Comparison of ENCODE assay signal across 33 cellular contexts in genomic region chr9:105646879-105647594, GRCh38. TPM values are rescaled to one million over a fixed set of nuclear protein-coding genes. Genes with fewer than 3 reads are reported as not detected.
DNase-seq lines count a peak whose midpoint lies in the region; ATAC-seq, FAIRE-seq and TF ChIP-seq lines count a peak whose summit lies in the region.
"Had no signal": no experiment of that assay in that cellular context is flagged by ENCODE, and none has a peak within 500 bp of the region (broad histone marks: within the 10 kb centered on the region; RNA-seq: fewer than 3 reads in every experiment).

No MANE protein-coding gene starts in this region.

- H3K36me3 ChIP-seq in Karpas-422 (ENCODE audit: insufficient read depth, low read length) (no peaks in the 10 kb centered on the region), mesodermal cell (ENCODE audit: control insufficient read depth, insufficient read depth, low read length) (no peaks in the 10 kb centered on the region), heart right ventricle (peaks cover 0 to 8% (median 0%) of the 10 kb centered on the region in 9 donors)
- H3K36me3 ChIP-seq: neutrophil, right lobe of liver, SJSA1, upper lobe of right lung had no signal

- no peaks in the 10 kb centered on the region for H3K79me2 ChIP-seq in Karpas-422 (ENCODE audit: low read length)

- H3K4me1 ChIP-seq in Karpas-422 (ENCODE audit: low read length) (peaks cover 89% of the 10 kb centered on the region), mesodermal cell (ENCODE audit: control insufficient read depth, insufficient read depth, low read length, poor library complexity, severe bottlenecking) (peaks cover 14% of the 10 kb centered on the region), heart right ventricle (no peaks in the 10 kb centered on the region)
- H3K4me1 ChIP-seq: right lobe of liver, upper lobe of right lung had no signal

- FAIRE-seq in D721Med (lab: Jason Lieb, UNC) = peak; percentile 68
- FAIRE-seq: astrocyte, endothelial cell of umbilical vein, GM12892, TTC549 had no signal

- H3K4me2 ChIP-seq in Karpas-422 (ENCODE audit: low read depth, low read length, poor library complexity, severe bottlenecking) = peak overlapping the region; percentile 46

- H3K27me3 ChIP-seq in Karpas-422 (ENCODE audit: low read length) (no peaks in the 10 kb centered on the region), heart right ventricle (no peaks in the 10 kb centered on the region)
- H3K27me3 ChIP-seq: neutrophil, right lobe of liver, SJSA1, upper lobe of right lung had no signal

- H3K27ac ChIP-seq in Karpas-422 (ENCODE audit: low read length) (peak overlapping the region; percentile 29; the same call in 1 of the 2 replicates), mesodermal cell (ENCODE audit: low read depth, low read length, severe bottlenecking) (peak overlapping the region; percentile 48), heart right ventricle (no peak overlapping the region)
- H3K27ac ChIP-seq: C4-2B, neutrophil, right lobe of liver, SJSA1, upper lobe of right lung had no signal

- H3K9me3 ChIP-seq in Karpas-422 (ENCODE audit: low read length) (0 out of 2 replicates have a peak, but pooled peaks cover 2% of the 10 kb centered on the region), mesodermal cell (ENCODE audit: control insufficient read depth, low read length) (no peaks in the 10 kb centered on the region), heart right ventricle (peaks cover 0 to 11% (median under 1%) of the 10 kb centered on the region in 11 donors)
- H3K9me3 ChIP-seq: neutrophil, SJSA1, upper lobe of right lung had no signal

- no peaks in the 10 kb centered on the region for H4K20me1 ChIP-seq in Karpas-422 (ENCODE audit: insufficient read depth, low read depth, low read length)

- H2AFZ ChIP-seq in Karpas-422 (ENCODE audit: low read length) = no peak overlapping the region

- DNase-seq in D721Med (ENCODE audit: insufficient read length, low spot score) (no peak), Karpas-422 (no peak), NCI-H69 (lab: John Stamatoyannopoulos, UW) (peak; percentile 66), NK-92 (lab: John Stamatoyannopoulos, UW; ENCODE audit: unreplicated experiment) (no peak), heart right ventricle (no peak)
- DNase-seq in effector CD8-positive, alpha-beta T cell (lab: John Stamatoyannopoulos, UW) = no peak
- DNase-seq: activated CD4-positive, CD25-positive, alpha-beta regulatory T cell treated with anti-CD3 and anti-CD28 coated beads, Interleukin-2, amount 50 U/mL, for 72 hours; activated CD8-positive, alpha-beta T cell treated with anti-CD3 and anti-CD28 coated beads for 36 hours; activated effector memory CD4-positive, alpha-beta T cell treated with anti-CD3 and anti-CD28 coated beads, Interleukin-2, amount 50 U/mL, for 16 hours; activated naive CD8-positive, alpha-beta T cell treated with anti-CD3 and anti-CD28 coated beads, Interleukin-2, amount 10 ng/mL, durations not matched to agents 7 days and 5 days; activated T-cell treated with anti-CD3 and anti-CD28 coated beads for 4 hours; caudate nucleus; HFFc6; NCI-H1105; NCI-H2029; NCI-H510A; right lobe of liver; stimulated activated CD4-positive, alpha-beta T cell treated with anti-CD3 and anti-CD28 coated beads, Interleukin-12 subunit alpha, Interleukin-12 subunit beta, amount 100 ng/mL, for 4 hours; stimulated activated CD4-positive, alpha-beta T cell treated with anti-CD3 and anti-CD28 coated beads, Interleukin-4, amount 100 ng/mL, for 24 hours; substantia nigra; T-helper 1 cell; upper lobe of right lung had no signal

- ATAC-seq in heart right ventricle = no peak
- ATAC-seq: activated CD8-positive, alpha-beta T cell treated with anti-CD3 and anti-CD28 coated beads for 36 hours; right lobe of liver; stimulated activated memory B cell treated with anti-CD40 and anti-IgM and Interleukin-4, amounts not matched to agents 10 μg/mL and 1 μg/mL and 100 μg/mL, for 72 hours; upper lobe of right lung had no signal

- WGBS in mesodermal cell (ENCODE audit: insufficient coverage in 2 of 2), 2 experiments = 81 to 100% methylated on average over 3 to 6 of the region's 7 CpGs
- WGBS in heart right ventricle, 2 donors = 86 to 91% methylated on average over 7 of the region's 7 CpGs

- intact Hi-C loops in heart right ventricle (cut with DNase I) = no loop called here

- H3K9ac ChIP-seq in Karpas-422 (ENCODE audit: low read length) = peak overlapping the region; percentile 13

- no peak overlapping the region for H3K4me3 ChIP-seq in Karpas-422 (ENCODE audit: low read length)
- H3K4me3 ChIP-seq in mesodermal cell (ENCODE audit: extremely low read depth, insufficient read depth, low read length, poor library complexity, severe bottlenecking) = no peak overlapping the region
- no peak overlapping the region for H3K4me3 ChIP-seq in heart right ventricle
- H3K4me3 ChIP-seq: right lobe of liver, SJSA1, upper lobe of right lung had no signal

- TF ChIP-seq CTCF in D721Med (IDR thresholded peaks at IDR 0.05; ENCODE audit: insufficient read depth, missing control alignments) (no peak), heart right ventricle (IDR thresholded peaks at IDR 0.05) (no peak)

- H3K9me2 ChIP-seq in Karpas-422 (replicated peaks; ENCODE audit: insufficient read depth, low read length) = no peaks in the 10 kb centered on the region

RNA-seq across cellular contexts. Expression of gene TAL2, which starts 15.2 kb away (rescaled TPM):
- total RNA-seq in Karpas-422 (2014; rRNA removed; shearing (Covaris generic); ENCODE audit: low replicate concordance) = 4.1 and 18.4 TPM in 2 replicates
- 2.2 TPM for polyA plus RNA-seq in mesodermal cell (2013, experiment 1 of 2)
- 1.3 TPM for polyA plus RNA-seq in mesodermal cell (2013, experiment 2 of 2)
- total RNA-seq in heart right ventricle = not detected
- under 1 TPM in 1 of 2 donors, not detected in 1; 0.09 TPM for polyA plus RNA-seq in heart right ventricle
- total RNA-seq: activated CD8-positive, alpha-beta T cell treated with anti-CD3 and anti-CD28 coated beads for 36 hours; activated naive CD8-positive, alpha-beta T cell treated with anti-CD3 and anti-CD28 coated beads, Interleukin-2, amount 10 ng/mL, durations not matched to agents 7 days and 5 days; astrocyte; endothelial cell of umbilical vein; HFFc6; RPMI7951; SJSA1; upper lobe of right lung had no signal
- polyA plus RNA-seq: fibroblast of lung had no signal

RNA-seq across cellular contexts. Expression of gene TMEM38B, which starts 47.3 kb away (rescaled TPM):
- 134 and 164 TPM in 2 replicates for total RNA-seq in Karpas-422 (2014; rRNA removed; shearing (Covaris generic); ENCODE audit: low replicate concordance)
- 13.6 TPM for polyA plus RNA-seq in mesodermal cell (2013, experiment 1 of 2)
- polyA plus RNA-seq in mesodermal cell (2013, experiment 2 of 2) = 16.2 TPM
- total RNA-seq in heart right ventricle = 10 to 100 TPM; 49.1 to 68.4 (median 55.2) TPM
- polyA plus RNA-seq in heart right ventricle = 10 to 100 TPM; 13.5 to 17.0 TPM

Comparison
In these comparisons a context has a peak if more than half of its experiments do, and no peak if none do; other contexts are left out.
1. H3K27ac ChIP-seq: peak in Karpas-422 (single experiment) and mesodermal cell (single experiment); none in heart right ventricle (0 of 10).